1 cellular context compared by ENCODE assay signal in genomic region chr2:218044599-218044998, GRCh38. TPM values are rescaled to one million over a fixed set of nuclear protein-coding genes. Genes with fewer than 3 reads are reported as not detected.
"Had no signal": no experiment of that assay in that cellular context is flagged by ENCODE, and none has a peak within 500 bp of the region (broad histone marks: within the 10 kb centered on the region; RNA-seq: fewer than 3 reads in every experiment).

No MANE protein-coding gene starts in this region.

RNA-seq across cellular contexts. Expression of gene RUFY4, which starts 24.5 kb away (rescaled TPM):
- total RNA-seq: G401 had no signal

RNA-seq across cellular contexts. Expression of gene TNS1, which starts 41.8 kb away (rescaled TPM):
- total RNA-seq: G401 had no signal
